Comparison of ENCODE assay signal across 11 cellular contexts in the genomic region with DNA sequence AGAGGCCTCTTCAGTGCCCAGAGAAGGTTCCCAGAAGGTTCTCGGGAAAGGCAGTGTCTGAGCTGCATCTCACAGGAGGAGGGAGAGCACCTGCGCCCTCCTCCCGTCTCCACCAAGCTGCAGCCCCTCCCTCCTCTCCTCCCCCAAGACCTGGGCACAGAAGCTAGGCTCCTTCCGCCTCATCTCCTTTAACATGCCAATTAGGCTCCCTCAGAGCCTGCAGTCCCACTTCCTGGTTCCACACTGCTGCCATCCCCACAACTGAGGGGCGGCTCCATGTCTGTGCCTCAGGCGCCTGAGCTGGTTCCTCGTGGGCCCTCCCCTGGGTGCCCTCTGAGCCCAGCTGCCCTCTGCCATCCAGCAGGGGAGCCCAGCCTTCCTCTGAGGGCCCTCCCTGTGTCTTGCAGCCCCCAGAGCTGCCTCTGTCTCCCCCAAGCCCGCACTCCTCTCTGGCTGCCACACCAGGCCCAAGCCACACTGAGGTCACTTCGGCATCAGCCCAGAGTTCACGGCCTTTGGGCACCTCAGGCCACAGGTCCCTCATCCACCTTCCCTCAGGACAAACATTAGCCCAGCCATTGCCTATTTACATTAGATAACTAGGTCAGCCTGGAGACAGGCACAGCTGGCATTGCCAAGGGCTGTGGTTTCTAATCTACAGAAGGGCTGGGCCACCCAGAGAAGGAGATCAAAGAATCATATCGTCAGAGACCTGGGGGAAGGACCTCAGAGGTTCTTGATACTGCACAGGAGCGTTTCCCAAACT. TPM values are rescaled to one million over a fixed set of nuclear protein-coding genes. Genes with fewer than 3 reads are reported as not detected.
DNase-seq lines count a peak whose midpoint lies in the region; ATAC-seq, FAIRE-seq and TF ChIP-seq lines count a peak whose summit lies in the region.
"Had no signal": no experiment of that assay in that cellular context is flagged by ENCODE, and none has a peak within 500 bp of the region (broad histone marks: within the 10 kb centered on the region; RNA-seq: fewer than 3 reads in every experiment).

No MANE protein-coding gene starts in this region.

- H3K27me3 Mint-ChIP-seq in H9 (ENCODE audit: low read depth), result peaks cover 3% of the 10 kb centered on the region; the same call in 1 of the 2 replicates
- no peaks in the 10 kb centered on the region for H3K27me3 Mint-ChIP-seq in activated CD4-positive, alpha-beta T cell treated with anti-CD3 and anti-CD28 coated beads, Interleukin-2, amount 10 ng/mL, durations not matched to agents 24 days and 14 days

- H3K36me3 ChIP-seq in PC-9 (ENCODE audit: low read depth), result no peaks in the 10 kb centered on the region
- no peaks in the 10 kb centered on the region for H3K36me3 ChIP-seq in small intestine (ENCODE audit: control insufficient read depth in 2 of 2, insufficient read depth in 2 of 2, low read length in 2 of 2)

- TF ChIP-seq CTCF in H9 (conservative IDR thresholded peaks at IDR 0.05) (no peak), PC-9 (conservative IDR thresholded peaks at IDR 0.05) (no peak)

- peaks cover 13 to 14% of the 10 kb centered on the region in 2 experiments for H3K4me1 Mint-ChIP-seq in H9
- H3K4me1 Mint-ChIP-seq in activated CD4-positive, alpha-beta T cell treated with anti-CD3 and anti-CD28 coated beads, Interleukin-2, amount 10 ng/mL, durations not matched to agents 24 days and 14 days, result no peaks in the 10 kb centered on the region
- H3K4me1 Mint-ChIP-seq: stimulated activated effector memory CD8-positive, alpha-beta T cell treated with anti-CD3 and anti-CD28 coated beads, Interleukin-12 subunit alpha, Interleukin-12 subunit beta, amount 100 ng/mL, for 72 hours had no signal

- H3K18ac ChIP-seq in H9 (ENCODE audit: insufficient read length, low read depth, low read length), result no peak overlapping the region

- H2AK5ac ChIP-seq in H9 (ENCODE audit: insufficient read length, low read length), result no peak overlapping the region

- H3F3A ChIP-seq in PC-9 (ENCODE audit: insufficient read depth, low read depth), result peaks cover 48% of the 10 kb centered on the region

- no peak overlapping the region for H4K91ac ChIP-seq in H9 (ENCODE audit: insufficient read length, low read depth, low read length)

- no peak overlapping the region for H2BK5ac ChIP-seq in H9 (ENCODE audit: insufficient read length, low read length)

- H3K79me1 ChIP-seq in H9 (ENCODE audit: insufficient read depth, low read depth, low read length, poor library complexity, severe bottlenecking), result no peaks in the 10 kb centered on the region

- POLR2A ChIA-PET in PC-9 (lab: Charles Lee; ENCODE audit: unreplicated experiment), result no interaction called here

- intact Hi-C loops in PC-9 (cut with micrococcal nuclease; ENCODE audit: unreplicated experiment), result loop anchor here (1.0 to 2.0 kb wide), 2 partner anchors 64 to 81 kb away; a partner anchor contains a TSS
- intact Hi-C loops in activated CD4-positive, alpha-beta T cell treated with anti-CD3 and anti-CD28 coated beads, Interleukin-2, amount 10 ng/mL, durations not matched to agents 24 days and 14 days (cut with micrococcal nuclease), result no loop called here

- no peak for FAIRE-seq in small intestine (lab: Jason Lieb, UNC)
- FAIRE-seq: colon had no signal

- peak; percentile 57 for DNase-seq in H9
- DNase-seq in PC-9, result peak; percentile 59 to 88
- DNase-seq in iPS DF 19.7 (ENCODE audit: low read depth, low spot score), result peak; percentile 30
- DNase-seq in small intestine, result peak; percentile 91
- DNase-seq in NOMO-1 treated with DMSO at 0.1 percent for 48 hours (lab: John Stamatoyannopoulos, UW; ENCODE audit: unreplicated experiment), result no peak
- DNase-seq in germinal center (ENCODE audit: low spot score), result no peak
- DNase-seq in activated CD4-positive, alpha-beta T cell treated with anti-CD3 and anti-CD28 coated beads, Interleukin-2, amount 10 ng/mL, durations not matched to agents 24 days and 14 days, result no peak
- DNase-seq: T-helper 1 cell had no signal

- no peaks in the 10 kb centered on the region for H3K9me2 ChIP-seq in PC-9 (ENCODE audit: insufficient read depth)

- no TSS peak for BruUV-seq in PC-9 (replicated peaks; lab: Mats Ljungman, UMichigan)

- no peak overlapping the region for H3K9ac ChIP-seq in H9 (ENCODE audit: extremely low read depth, insufficient read length, low read length)

- no peak overlapping the region for H4K5ac ChIP-seq in H9 (ENCODE audit: insufficient read length, low read depth, low read length)

- H3K27me3 ChIP-seq in H9 (ENCODE audit: insufficient read depth, low read length), result no peaks in the 10 kb centered on the region
- H3K27me3 ChIP-seq in PC-9 (ENCODE audit: insufficient read depth, low read depth), result no peaks in the 10 kb centered on the region
- no peaks in the 10 kb centered on the region for H3K27me3 ChIP-seq in small intestine (ENCODE audit: control insufficient read depth in 2 of 2, insufficient read depth in 2 of 2, low read length in 2 of 2)

- no CpG with 5 or more reads among the region's 12 CpGs for WGBS in H9 (ENCODE audit: extremely low coverage, insufficient read length, low lambda C conversion rate)
- 17 to 57% (median 39%) methylated on average over 10 to 12 of the region's 12 CpGs for WGBS in small intestine, 3 donors

- H3K4me1 ChIP-seq in H9 (ENCODE audit: insufficient read depth, low read length) (peaks cover 4% of the 10 kb centered on the region; the same call in 1 of the 2 replicates), PC-9 (replicated peaks; ENCODE audit: insufficient read depth) (peaks cover 61% of the 10 kb centered on the region), small intestine (ENCODE audit: control insufficient read depth in 2 of 2, insufficient read depth in 1 of 2, low read depth in 1 of 2, low read length in 1 of 2) (peaks cover 8 to 17% of the 10 kb centered on the region in 2 donors)

- no peak overlapping the region for H2BK120ac ChIP-seq in H9 (ENCODE audit: low read depth, low read length, poor library complexity, severe bottlenecking)

- no peak for ATAC-seq in GM21723 (IDR thresholded peaks at IDR 0.05; ENCODE audit: unreplicated experiment)
- ATAC-seq: stimulated activated effector memory CD8-positive, alpha-beta T cell treated with anti-CD3 and anti-CD28 coated beads, Interleukin-12 subunit alpha, Interleukin-12 subunit beta, amount 100 ng/mL, for 72 hours had no signal

- H3T11ph ChIP-seq in H9 (ENCODE audit: low read length), result no peak overlapping the region

- no peaks in the 10 kb centered on the region for H3K9me3 ChIP-seq in H9 (ENCODE audit: control insufficient read depth, low read depth, low read length)
- no peaks in the 10 kb centered on the region for H3K9me3 ChIP-seq in PC-9 (ENCODE audit: insufficient read depth, low read depth)
- H3K9me3 ChIP-seq in small intestine (ENCODE audit: control insufficient read depth, low read depth), result no peaks in the 10 kb centered on the region

- H2AFZ ChIP-seq in H9 (ENCODE audit: low read length) (no peak overlapping the region), PC-9 (no peak overlapping the region; the same call in 1 of the 2 replicates)

- no peak overlapping the region for H2BK15ac ChIP-seq in H9 (ENCODE audit: low read depth, low read length)

- H3K79me2 ChIP-seq in H9 (ENCODE audit: insufficient read depth, low read length), result no peaks in the 10 kb centered on the region
- no peaks in the 10 kb centered on the region for H3K79me2 ChIP-seq in PC-9 (ENCODE audit: low read depth)

- H3K36me3 Mint-ChIP-seq in H9 (ENCODE audit: insufficient read depth in 1 of 3, low read depth in 3 of 3), result no peaks in the 10 kb centered on the region
- no peaks in the 10 kb centered on the region for H3K36me3 Mint-ChIP-seq in activated CD4-positive, alpha-beta T cell treated with anti-CD3 and anti-CD28 coated beads, Interleukin-2, amount 10 ng/mL, durations not matched to agents 24 days and 14 days (ENCODE audit: low read depth)
- H3K36me3 Mint-ChIP-seq: stimulated activated effector memory CD8-positive, alpha-beta T cell treated with anti-CD3 and anti-CD28 coated beads, Interleukin-12 subunit alpha, Interleukin-12 subunit beta, amount 100 ng/mL, for 72 hours had no signal

- CTCF ChIA-PET in PC-9 (lab: Charles Lee), result no interaction called here

- no peak overlapping the region for H3K4ac ChIP-seq in H9 (ENCODE audit: low read depth, low read length)

- no peak overlapping the region; a peak in 1 of 7 replicates for H3K27ac Mint-ChIP-seq in H9
- H3K27ac Mint-ChIP-seq in activated CD4-positive, alpha-beta T cell treated with anti-CD3 and anti-CD28 coated beads, Interleukin-2, amount 10 ng/mL, durations not matched to agents 24 days and 14 days, result no peak overlapping the region
- H3K27ac Mint-ChIP-seq: stimulated activated effector memory CD8-positive, alpha-beta T cell treated with anti-CD3 and anti-CD28 coated beads, Interleukin-12 subunit alpha, Interleukin-12 subunit beta, amount 100 ng/mL, for 72 hours had no signal

- H3K4me2 ChIP-seq in H9 (ENCODE audit: insufficient read depth, insufficient read length, low read length), result no peak overlapping the region
- H3K4me2 ChIP-seq in PC-9, result peak overlapping the region; percentile 59

- no peak overlapping the region for H3K4me3 Mint-ChIP-seq in H9
- no peak overlapping the region for H3K4me3 Mint-ChIP-seq in activated CD4-positive, alpha-beta T cell treated with anti-CD3 and anti-CD28 coated beads, Interleukin-2, amount 10 ng/mL, durations not matched to agents 24 days and 14 days
- H3K4me3 Mint-ChIP-seq: stimulated activated effector memory CD8-positive, alpha-beta T cell treated with anti-CD3 and anti-CD28 coated beads, Interleukin-12 subunit alpha, Interleukin-12 subunit beta, amount 100 ng/mL, for 72 hours had no signal

- no peak overlapping the region for H4K8ac ChIP-seq in H9 (replicated peaks; ENCODE audit: insufficient read length, low read depth, low read length)

- H3K56ac ChIP-seq in H9 (ENCODE audit: insufficient read length, low read depth, low read length), result no peak overlapping the region

- H3K27ac ChIP-seq in H9 (ENCODE audit: insufficient read length, low read depth, low read length) (no peak overlapping the region), PC-9 (peak overlapping the region; percentile 47), small intestine (ENCODE audit: low read depth in 1 of 2, low read length in 1 of 2) (peak overlapping the region; percentile 74 to 84)

- no peaks in the 10 kb centered on the region for H3K9me3 Mint-ChIP-seq in H9
- H3K9me3 Mint-ChIP-seq in activated CD4-positive, alpha-beta T cell treated with anti-CD3 and anti-CD28 coated beads, Interleukin-2, amount 10 ng/mL, durations not matched to agents 24 days and 14 days, result no peaks in the 10 kb centered on the region
- H3K9me3 Mint-ChIP-seq: stimulated activated effector memory CD8-positive, alpha-beta T cell treated with anti-CD3 and anti-CD28 coated beads, Interleukin-12 subunit alpha, Interleukin-12 subunit beta, amount 100 ng/mL, for 72 hours had no signal

- no peak overlapping the region for H2BK20ac ChIP-seq in H9 (ENCODE audit: low read depth, low read length, poor library complexity, severe bottlenecking)

- H2BK12ac ChIP-seq in H9 (ENCODE audit: insufficient read length, low read depth, low read length), result no peak overlapping the region

- no peak overlapping the region; the same call in 1 of the 2 replicates for H3K14ac ChIP-seq in H9 (ENCODE audit: insufficient read depth, low read length)

- no peak overlapping the region for H3K23ac ChIP-seq in H9 (ENCODE audit: insufficient read length, low read depth, low read length)

- H3K4me3 ChIP-seq in PC-9 (no peak overlapping the region), small intestine (ENCODE audit: low read depth in 1 of 2, low read length in 2 of 2) (no peak overlapping the region)

- H4K20me1 ChIP-seq in H9 (ENCODE audit: control insufficient read depth, insufficient read depth, insufficient read length) (no peaks in the 10 kb centered on the region), PC-9 (ENCODE audit: insufficient read depth) (no peaks in the 10 kb centered on the region)

- no peaks in the 10 kb centered on the region for H3K23me2 ChIP-seq in H9 (ENCODE audit: insufficient read length, low read depth, low read length, poor library complexity, severe bottlenecking)

RNA-seq across cellular contexts. Expression of a gene that starts 28.9 kb away (rescaled TPM):
- total RNA-seq in H9 (2021) (0.09 TPM in 1 of 2 replicates, not detected in the other), PC-9 (2021) (0.08 TPM in 1 of 2 replicates, not detected in the other)
- polyA plus RNA-seq in small intestine, result 1 to 10 TPM in 1 of 3 donors, under 1 TPM in 2; 0.22 to 3.3 (median 0.27) TPM
- total RNA-seq in activated CD4-positive, alpha-beta T cell treated with anti-CD3 and anti-CD28 coated beads, Interleukin-2, amount 10 ng/mL, durations not matched to agents 24 days and 14 days, result not detected in 2 replicates

RNA-seq across cellular contexts. Expression of a gene that starts 42.6 kb away (rescaled TPM):
- 15.7 and 16.0 TPM in 2 replicates for total RNA-seq in H9 (2021)
- 28.0 and 39.1 TPM in 2 replicates for total RNA-seq in PC-9 (2021)
- polyA plus RNA-seq in small intestine, result 10 to 100 TPM in 1 of 3 donors, 1 to 10 TPM in 2; 5.8 to 21.3 (median 8.6) TPM
- total RNA-seq in activated CD4-positive, alpha-beta T cell treated with anti-CD3 and anti-CD28 coated beads, Interleukin-2, amount 10 ng/mL, durations not matched to agents 24 days and 14 days, result 10.5 and 11.5 TPM in 2 replicates

Comparison
In these comparisons a context has a peak if more than half of its experiments do, and no peak if none do; other contexts are left out.
1. DNase-seq: peak in H9 (single experiment), PC-9 (2 of 2), iPS DF 19.7 (single experiment) and small intestine (single experiment); none in NOMO-1 treated with DMSO at 0.1 percent for 48 hours (single experiment), germinal center (single experiment) and activated CD4-positive, alpha-beta T cell treated with anti-CD3 and anti-CD28 coated beads, Interleukin-2, amount 10 ng/mL, durations not matched to agents 24 days and 14 days (single experiment).